In the genomic region with DNA sequence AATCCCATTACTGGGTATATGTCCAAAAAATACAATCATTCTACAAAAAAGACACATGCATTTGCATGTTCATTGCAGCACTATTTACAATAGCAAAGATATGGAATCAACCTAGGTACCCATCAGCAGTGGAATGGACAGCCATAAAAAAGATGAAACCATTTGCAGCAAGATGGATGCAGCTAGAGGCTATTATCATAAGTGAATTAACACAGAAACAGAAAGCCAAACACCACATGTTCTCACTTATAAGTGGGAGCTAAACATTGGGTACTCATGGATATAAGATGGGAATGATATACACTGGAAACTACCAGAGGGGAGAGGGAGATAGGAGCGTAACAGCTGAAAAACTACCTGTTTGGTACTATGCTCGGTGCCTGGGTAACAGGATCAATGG, we compare ENCODE assay signal across 1 cellular context.
TF ChIP-seq lines count a peak whose summit lies in the region.

No MANE protein-coding gene starts in this region.

TF ChIP-seq in GM23338, 12 proteins besides CTCF, POLR2A, EP300 and RAD21 (continued from another document):
- TF ChIP-seq, protein P1, sequence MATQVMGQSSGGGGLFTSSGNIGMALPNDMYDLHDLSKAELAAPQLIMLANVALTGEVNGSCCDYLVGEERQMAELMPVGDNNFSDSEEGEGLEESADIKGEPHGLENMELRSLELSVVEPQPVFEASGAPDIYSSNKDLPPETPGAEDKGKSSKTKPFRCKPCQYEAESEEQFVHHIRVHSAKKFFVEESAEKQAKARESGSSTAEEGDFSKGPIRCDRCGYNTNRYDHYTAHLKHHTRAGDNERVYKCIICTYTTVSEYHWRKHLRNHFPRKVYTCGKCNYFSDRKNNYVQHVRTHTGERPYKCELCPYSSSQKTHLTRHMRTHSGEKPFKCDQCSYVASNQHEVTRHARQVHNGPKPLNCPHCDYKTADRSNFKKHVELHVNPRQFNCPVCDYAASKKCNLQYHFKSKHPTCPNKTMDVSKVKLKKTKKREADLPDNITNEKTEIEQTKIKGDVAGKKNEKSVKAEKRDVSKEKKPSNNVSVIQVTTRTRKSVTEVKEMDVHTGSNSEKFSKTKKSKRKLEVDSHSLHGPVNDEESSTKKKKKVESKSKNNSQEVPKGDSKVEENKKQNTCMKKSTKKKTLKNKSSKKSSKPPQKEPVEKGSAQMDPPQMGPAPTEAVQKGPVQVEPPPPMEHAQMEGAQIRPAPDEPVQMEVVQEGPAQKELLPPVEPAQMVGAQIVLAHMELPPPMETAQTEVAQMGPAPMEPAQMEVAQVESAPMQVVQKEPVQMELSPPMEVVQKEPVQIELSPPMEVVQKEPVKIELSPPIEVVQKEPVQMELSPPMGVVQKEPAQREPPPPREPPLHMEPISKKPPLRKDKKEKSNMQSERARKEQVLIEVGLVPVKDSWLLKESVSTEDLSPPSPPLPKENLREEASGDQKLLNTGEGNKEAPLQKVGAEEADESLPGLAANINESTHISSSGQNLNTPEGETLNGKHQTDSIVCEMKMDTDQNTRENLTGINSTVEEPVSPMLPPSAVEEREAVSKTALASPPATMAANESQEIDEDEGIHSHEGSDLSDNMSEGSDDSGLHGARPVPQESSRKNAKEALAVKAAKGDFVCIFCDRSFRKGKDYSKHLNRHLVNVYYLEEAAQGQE (IDR thresholded peaks at IDR 0.05; ENCODE audit: unreplicated experiment): no peak
- TF ChIP-seq NANOG (IDR thresholded peaks at IDR 0.05; ENCODE audit: borderline replicate concordance) (no peak), CREB1 (CRISPR knock-in tag; IDR thresholded peaks at IDR 0.05; ENCODE audit: low read depth) (no peak)
